In the genomic region with DNA sequence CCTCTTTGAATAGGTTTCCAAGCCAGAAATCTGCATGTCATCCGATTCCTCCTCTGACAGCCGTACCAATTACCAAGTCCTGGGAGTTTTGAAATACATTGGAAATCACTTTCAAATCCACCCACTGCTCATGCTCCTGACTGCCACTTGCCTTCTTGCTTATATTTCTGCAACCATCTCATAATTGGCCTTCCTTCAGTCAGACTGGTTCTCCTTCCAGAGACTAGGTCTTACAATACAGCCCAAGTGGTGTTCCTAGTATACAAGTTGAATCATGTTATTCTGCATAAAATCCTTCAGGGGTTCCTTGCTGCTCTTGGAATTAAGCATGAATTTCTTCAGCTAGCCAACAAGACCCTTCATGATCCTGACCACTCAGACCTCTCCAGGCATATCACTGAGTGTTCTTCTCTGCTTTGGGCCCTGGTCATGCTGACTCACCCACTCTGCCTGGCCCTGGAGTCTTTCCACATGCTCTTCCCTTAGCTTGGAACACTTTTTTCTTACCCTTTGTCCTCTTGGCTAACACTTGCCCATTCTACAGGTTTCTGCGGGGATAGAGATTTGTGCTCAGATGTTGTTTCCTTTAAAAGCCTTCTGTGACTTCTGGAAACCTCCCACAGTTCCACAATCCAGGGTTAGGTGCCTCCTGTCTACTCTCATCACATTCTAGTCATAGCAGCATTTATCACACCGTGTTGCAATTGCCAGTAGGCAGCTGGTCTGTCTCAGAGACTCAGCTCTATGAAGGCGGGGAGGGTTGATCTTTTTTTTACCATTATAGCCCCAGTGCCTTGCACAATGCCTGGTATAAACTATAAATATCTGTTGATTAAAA, we compare ENCODE assay signal across 1 cellular context.
TF ChIP-seq lines count a peak whose summit lies in the region.

No MANE protein-coding gene starts in this region.

TF ChIP-seq in H1, 55 proteins besides CTCF, POLR2A, EP300 and RAD21 (continued from another document):
- TF ChIP-seq EZH2 (IDR thresholded peaks at IDR 0.05; ENCODE audit: low read depth, low read length, severe bottlenecking) (no peak), SP1 (IDR thresholded peaks at IDR 0.05; ENCODE audit: low read depth, low read length) (no peak), FOSL1 (IDR thresholded peaks at IDR 0.05; ENCODE audit: insufficient read depth, low read depth, low read length) (no peak), CTBP2 (IDR thresholded peaks at IDR 0.05; ENCODE audit: borderline replicate concordance, insufficient read depth, insufficient read length, low read length) (no peak), BCL11A (IDR thresholded peaks at IDR 0.05; ENCODE audit: low read depth in 2 of 2, low read length in 2 of 2) (no peak), PHF8 (conservative IDR thresholded peaks at IDR 0.05; ENCODE audit: low read depth, low read length) (no peak), TBP (IDR thresholded peaks at IDR 0.05; ENCODE audit: low read depth, low read length) (no peak), POLR2AphosphoS5 (IDR thresholded peaks at IDR 0.05; ENCODE audit: low read depth, low read length) (no peak), POU5F1 (IDR thresholded peaks at IDR 0.05; ENCODE audit: low read depth, low read length) (no peak), GTF2F1 (IDR thresholded peaks at IDR 0.05; ENCODE audit: borderline replicate concordance, low read depth, low read length) (no peak)
